In the genomic region with DNA sequence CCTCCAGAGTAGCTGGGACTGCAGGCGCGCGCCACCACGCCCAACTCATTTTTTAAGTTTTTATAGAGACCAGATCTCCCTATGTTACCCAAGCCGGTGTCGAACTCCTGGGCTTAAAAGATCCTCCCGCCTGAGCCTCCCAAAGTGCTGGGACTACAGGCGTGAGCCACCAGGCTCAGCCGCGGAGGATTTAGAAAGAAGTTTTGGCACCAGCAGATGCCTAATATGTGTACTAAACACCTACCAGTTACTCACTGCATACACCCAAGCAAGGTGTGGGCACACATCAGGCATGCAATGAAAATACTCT, we compare ENCODE assay signal across 8 cellular contexts. TPM values are rescaled to one million over a fixed set of nuclear protein-coding genes. Genes with fewer than 3 reads are reported as not detected.
DNase-seq lines count a peak whose midpoint lies in the region; ATAC-seq and TF ChIP-seq lines count a peak whose summit lies in the region.

No MANE protein-coding gene starts in this region.

- no peak overlapping the region for H3K56ac ChIP-seq in mesendoderm (ENCODE audit: low read length)

- intact Hi-C loops in heart left ventricle (cut with DNase I) = loop anchor here in 6 of 10 donors (2.0 to 10.0 kb wide), 6 partner anchors 38 to 109 kb away; a partner anchor contains a TSS
- intact Hi-C loops in cardiac septum (cut with DNase I) = loop anchor here (2.0 to 5.0 kb wide), 2 partner anchors 38 to 149 kb away; a partner anchor contains a TSS

- TF ChIP-seq POLR2A in heart left ventricle (IDR thresholded peaks at IDR 0.05) = no peak

- no peak overlapping the region for H4K5ac ChIP-seq in mesendoderm (ENCODE audit: low read length)

- peaks cover 34% of the 10 kb centered on the region for H3K36me3 Mint-ChIP-seq in brain

- no peak overlapping the region for H2BK5ac ChIP-seq in mesendoderm (ENCODE audit: low read length)

- peak overlapping the region in 2 of 5 experiments; percentile 93 to 98 for H3K27ac Mint-ChIP-seq in brain

- no peak overlapping the region for H3K23ac ChIP-seq in mesendoderm (ENCODE audit: low read length)

- H3K4me3 ChIP-seq in heart left ventricle (peak overlapping the region; percentile 32 to 98 (median 88)), mesendoderm (ENCODE audit: low read length) (no peak overlapping the region), urinary bladder (ENCODE audit: low read depth, low read length) (peak overlapping the region; percentile 69)

- peaks cover 12 to 28% (median 13%) of the 10 kb centered on the region in 5 experiments for H3K9me3 Mint-ChIP-seq in brain

- H4K8ac ChIP-seq in mesendoderm (ENCODE audit: low read depth, low read length) = no peak overlapping the region

- peak overlapping the region; percentile 20 for H3K18ac ChIP-seq in mesendoderm (ENCODE audit: low read length)

- H3K9ac ChIP-seq in mesendoderm (ENCODE audit: low read length) = peak overlapping the region; percentile 33

- no peak for DNase-seq in heart left ventricle
- DNase-seq in cardiac septum (ENCODE audit: low spot score) = no peak
- no peak for DNase-seq in mesendoderm
- DNase-seq in NCI-H1417 treated with DMSO at 0.1 percent for 48 hours (lab: John Stamatoyannopoulos, UW) = no peak
- no peak for DNase-seq in cerebellum (ENCODE audit: low spot score)

- peak overlapping the region in 11 of 12 donors; percentile 3 to 93 (median 85) for H3K27ac ChIP-seq in heart left ventricle
- H3K27ac ChIP-seq in mesendoderm (ENCODE audit: low read depth, low read length) = no peak overlapping the region
- peak overlapping the region; percentile 12 for H3K27ac ChIP-seq in urinary bladder (ENCODE audit: low read depth)

- H2BK15ac ChIP-seq in mesendoderm (replicated peaks; ENCODE audit: low read depth) = no peak overlapping the region

- peaks cover 0 to 20% (median 11%) of the 10 kb centered on the region in 12 donors for H3K4me1 ChIP-seq in heart left ventricle
- H3K4me1 ChIP-seq in mesendoderm (ENCODE audit: control insufficient read depth, low read depth, low read length) = peaks cover 4% of the 10 kb centered on the region
- no peaks in the 10 kb centered on the region for H3K4me1 ChIP-seq in urinary bladder (ENCODE audit: insufficient read depth)

- peak overlapping the region; percentile 89 to 95 (median 94) for H3K4me3 Mint-ChIP-seq in brain

- no peak overlapping the region for H3K4me2 ChIP-seq in mesendoderm (ENCODE audit: low read length)

- no peaks in the 10 kb centered on the region for H3K79me2 ChIP-seq in mesendoderm (ENCODE audit: control insufficient read depth, insufficient read depth, low read length)

- peak overlapping the region; percentile 50 for H3K4ac ChIP-seq in mesendoderm (ENCODE audit: low read depth, low read length)

- H3K79me1 ChIP-seq in mesendoderm (ENCODE audit: low read length) = no peaks in the 10 kb centered on the region

- H3K27me3 Mint-ChIP-seq in brain = peaks cover 11% of the 10 kb centered on the region

- no peak overlapping the region for H2AK5ac ChIP-seq in mesendoderm (ENCODE audit: low read length)

- TF ChIP-seq CTCF in heart left ventricle (IDR thresholded peaks at IDR 0.05) (no peak), brain (conservative IDR thresholded peaks at IDR 0.05) (no peak)

- H3K27me3 ChIP-seq in heart left ventricle (no peaks in the 10 kb centered on the region), mesendoderm (ENCODE audit: insufficient read depth, low read length, poor library complexity) (no peaks in the 10 kb centered on the region)

- no peak overlapping the region for H2BK120ac ChIP-seq in mesendoderm (ENCODE audit: low read depth, low read length)

- ATAC-seq in heart left ventricle = no peak
- no peak for ATAC-seq in HG03139 (IDR thresholded peaks at IDR 0.05; ENCODE audit: unreplicated experiment)

- peaks cover 25% of the 10 kb centered on the region for H3K4me1 Mint-ChIP-seq in brain

- 56 to 66% (median 60%) methylated on average over 9 to 10 of the region's 10 CpGs for WGBS in heart left ventricle, 4 donors
- WGBS in mesendoderm (ENCODE audit: extremely low coverage, insufficient coverage, low lambda C conversion rate) = no CpG with 5 or more reads among the region's 10 CpGs
- 58% methylated on average over 10 of the region's 10 CpGs for WGBS in urinary bladder

- H3K36me3 ChIP-seq in heart left ventricle (no peaks in the 10 kb centered on the region), mesendoderm (ENCODE audit: control insufficient read depth, insufficient read depth, low read length) (no peaks in the 10 kb centered on the region), urinary bladder (ENCODE audit: insufficient read depth) (no peaks in the 10 kb centered on the region)

- peaks cover 0 to 5% (median 0%) of the 10 kb centered on the region in 12 donors for H3K9me3 ChIP-seq in heart left ventricle

RNA-seq across cellular contexts. Expression of a gene that starts 0.5 kb away (rescaled TPM):
- total RNA-seq in heart left ventricle (1 to 10 TPM; 1.3 to 5.1 (median 2.2) TPM), cardiac septum (3.2 TPM), urinary bladder (25.6 TPM), cerebellum (35.7 TPM)
- polyA plus RNA-seq in heart left ventricle (1 to 10 TPM in 1 of 2 donors, under 1 TPM in 1; 0.79 to 1.8 TPM), brain (ENCODE audit: insufficient read depth, low read depth, low replicate concordance) (1.8 TPM), urinary bladder (2.2 TPM)
- 1.6 TPM for polyA plus RNA-seq in mesendoderm (2013, experiment 1 of 2)
- polyA plus RNA-seq in mesendoderm (2013, experiment 2 of 2) = 1.5 TPM

RNA-seq across cellular contexts. Expression of a gene that starts 39.0 kb away (rescaled TPM):
- total RNA-seq in heart left ventricle (1 to 10 TPM; 3.4 to 5.3 (median 4.0) TPM), cardiac septum (5.7 TPM), urinary bladder (22.6 TPM), cerebellum (41.6 TPM)
- polyA plus RNA-seq in heart left ventricle (1 to 10 TPM; 2.2 to 3.0 TPM), brain (ENCODE audit: insufficient read depth, low read depth, low replicate concordance) (3.8 TPM), urinary bladder (4.2 TPM)
- polyA plus RNA-seq in mesendoderm (2013, experiment 1 of 2) = 8.5 TPM
- polyA plus RNA-seq in mesendoderm (2013, experiment 2 of 2) = 8.8 TPM
